ENCODE assay signal across 8 cellular contexts in the genomic region with DNA sequence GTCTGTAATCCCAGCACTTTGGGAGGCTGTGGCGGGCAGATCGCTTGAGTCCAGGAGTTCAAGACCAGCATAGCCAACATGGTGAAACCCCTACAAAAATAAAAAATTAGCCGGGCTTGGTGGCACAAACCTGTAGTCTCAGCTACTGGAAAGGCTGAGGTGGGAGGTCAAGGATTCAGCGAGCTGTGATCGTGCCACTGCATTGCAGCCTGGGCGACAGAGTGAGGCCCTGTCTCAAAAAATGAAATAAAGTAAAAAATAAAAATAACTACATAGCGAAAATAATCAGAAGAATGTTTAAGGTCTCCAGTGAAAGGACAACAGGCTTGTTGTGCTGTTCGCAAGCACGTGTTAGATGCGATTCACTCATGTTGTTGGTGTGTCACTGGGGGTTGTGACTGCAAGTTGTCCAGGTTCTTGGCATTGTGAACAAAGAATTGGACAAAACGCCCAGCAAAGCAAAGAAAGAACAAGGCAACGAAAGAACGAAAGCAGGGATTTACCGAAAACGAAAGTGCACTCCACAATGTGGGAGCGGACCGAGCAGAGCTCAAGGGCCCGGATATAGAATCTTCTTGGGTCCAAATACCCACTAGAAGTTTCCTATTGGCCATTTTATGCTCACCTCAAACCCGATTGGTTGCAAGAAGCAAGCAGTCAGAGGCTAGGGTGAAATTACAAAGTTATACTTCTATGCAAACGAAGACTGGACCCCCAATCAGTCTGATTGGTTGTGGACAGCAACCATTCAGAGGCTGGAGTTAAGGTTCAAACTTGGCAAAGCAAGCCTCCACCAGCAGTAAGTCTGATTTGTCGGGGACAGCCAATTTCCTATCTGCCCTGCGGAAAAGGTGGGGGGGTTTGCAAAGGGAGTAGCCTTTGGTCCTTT. TPM values are rescaled to one million over a fixed set of nuclear protein-coding genes. Genes with fewer than 3 reads are reported as not detected.
A peak's percentile ranks its signal among the peaks of the same experiment; 100 is the strongest.
DNase-seq lines count a peak whose midpoint lies in the region; ATAC-seq, FAIRE-seq and TF ChIP-seq lines count a peak whose summit lies in the region.

No MANE protein-coding gene starts in this region.

- no peak for FAIRE-seq in pancreas (lab: Jason Lieb, UNC)

- DNase-seq in GM10266 (ENCODE audit: extremely low spot score) (peak; percentile 12), pancreas (no peak), NCI-H1930 (lab: John Stamatoyannopoulos, UW) (no peak), ureter (ENCODE audit: low spot score) (no peak)

- ATAC-seq in HG03135 (IDR thresholded peaks at IDR 0.05; ENCODE audit: unreplicated experiment) (peak; percentile 6), pancreas (no peak), HG02884 (IDR thresholded peaks at IDR 0.05; ENCODE audit: unreplicated experiment) (no peak)

- no peaks in the 10 kb centered on the region for H4K20me1 ChIP-seq in SU-DHL-6 (ENCODE audit: low read depth, low read length)

- no peaks in the 10 kb centered on the region for H3K9me2 ChIP-seq in SU-DHL-6 (replicated peaks; ENCODE audit: insufficient read depth, low read length)

- TF ChIP-seq CTCF in GM10266 (IDR thresholded peaks at IDR 0.05; ENCODE audit: control insufficient read depth, insufficient read depth, low read depth, missing control alignments) (no peak), SU-DHL-6 (IDR thresholded peaks at IDR 0.05; ENCODE audit: insufficient read depth, low read length, poor library complexity, severe bottlenecking) (no peak), pancreas (IDR thresholded peaks at IDR 0.05) (no peak)

- H3F3A ChIP-seq in SU-DHL-6 (ENCODE audit: insufficient read depth) = no peaks in the 10 kb centered on the region; the same call in 1 of the 2 replicates

- intact Hi-C loops in pancreas (cut with DNase I) = no loop called here

- H3K36me3 ChIP-seq in SU-DHL-6 (ENCODE audit: low read length) = no peaks in the 10 kb centered on the region
- peaks cover 0 to 2% of the 10 kb centered on the region in 2 donors for H3K36me3 ChIP-seq in esophagus (ENCODE audit: control insufficient read depth in 2 of 2, insufficient read depth in 2 of 2, low read length in 1 of 2)
- H3K36me3 ChIP-seq in pancreas = no peaks in the 10 kb centered on the region

- H3K9ac ChIP-seq in SU-DHL-6 (ENCODE audit: low read length) = peak overlapping the region; percentile 74

- peak overlapping the region; percentile 87 for H3K4me2 ChIP-seq in SU-DHL-6 (ENCODE audit: low read depth, low read length, poor library complexity, severe bottlenecking)

- peaks cover 40% of the 10 kb centered on the region for H3K79me2 ChIP-seq in SU-DHL-6 (ENCODE audit: insufficient read depth, low read length)

- H3K4me1 ChIP-seq in esophagus (ENCODE audit: control insufficient read depth in 2 of 2, insufficient read depth in 2 of 2, low read length in 1 of 2) (peaks cover 0 to 3% of the 10 kb centered on the region in 2 donors), pancreas (peaks cover 0 to 12% (median 0%) of the 10 kb centered on the region in 3 donors)

- H3K4me3 ChIP-seq in SU-DHL-6 (ENCODE audit: insufficient read depth, low read length, poor library complexity, severe bottlenecking) (peak overlapping the region; percentile 78), esophagus (ENCODE audit: low read depth in 1 of 2, low read length in 2 of 2) (peak overlapping the region; percentile 64 to 76), pancreas (peak overlapping the region; percentile 47 to 76 (median 64))

- H2AFZ ChIP-seq in SU-DHL-6 (ENCODE audit: low read depth, low read length, severe bottlenecking) = peak overlapping the region; percentile 78

- H3K27ac ChIP-seq in SU-DHL-6 (ENCODE audit: low read depth, low read length) = peak overlapping the region; percentile 42; the same call in 1 of the 2 replicates
- H3K27ac ChIP-seq in esophagus (ENCODE audit: low read depth in 2 of 2, low read length in 1 of 2) = peak overlapping the region; percentile 67 to 84
- H3K27ac ChIP-seq in pancreas = peak overlapping the region; percentile 81 to 91 (median 84)

- H3K9me3 ChIP-seq in SU-DHL-6 (ENCODE audit: insufficient read depth, low read length) = no peaks in the 10 kb centered on the region
- H3K9me3 ChIP-seq in esophagus (ENCODE audit: control insufficient read depth in 2 of 2, insufficient read depth in 1 of 2, low read depth in 1 of 2, low read length in 1 of 2) = no peaks in the 10 kb centered on the region
- no peaks in the 10 kb centered on the region for H3K9me3 ChIP-seq in pancreas

- H3K27me3 ChIP-seq in SU-DHL-6 (ENCODE audit: low read length) (no peaks in the 10 kb centered on the region), esophagus (ENCODE audit: control insufficient read depth in 1 of 2, insufficient read depth in 2 of 2, low read length in 2 of 2) (no peaks in the 10 kb centered on the region), pancreas (no peaks in the 10 kb centered on the region)

- 82 to 84% methylated on average over 22 of the region's 22 CpGs for WGBS in esophagus, 2 donors
- WGBS in pancreas, 2 donors = 84 to 86% methylated on average over 22 of the region's 22 CpGs

RNA-seq across cellular contexts. Expression of gene MCCC2, which starts 0.8 kb away (rescaled TPM):
- polyA plus RNA-seq in esophagus = 10 to 100 TPM; 14.2 to 22.5 TPM
- total RNA-seq in pancreas = 10 to 100 TPM; 15.6 to 26.3 (median 22.5) TPM
- 10 to 100 TPM; 12.5 to 19.9 TPM for polyA plus RNA-seq in pancreas
- total RNA-seq in ureter = 126 TPM
